Comparison of ENCODE assay signal across 1 cellular context in the genomic region with DNA sequence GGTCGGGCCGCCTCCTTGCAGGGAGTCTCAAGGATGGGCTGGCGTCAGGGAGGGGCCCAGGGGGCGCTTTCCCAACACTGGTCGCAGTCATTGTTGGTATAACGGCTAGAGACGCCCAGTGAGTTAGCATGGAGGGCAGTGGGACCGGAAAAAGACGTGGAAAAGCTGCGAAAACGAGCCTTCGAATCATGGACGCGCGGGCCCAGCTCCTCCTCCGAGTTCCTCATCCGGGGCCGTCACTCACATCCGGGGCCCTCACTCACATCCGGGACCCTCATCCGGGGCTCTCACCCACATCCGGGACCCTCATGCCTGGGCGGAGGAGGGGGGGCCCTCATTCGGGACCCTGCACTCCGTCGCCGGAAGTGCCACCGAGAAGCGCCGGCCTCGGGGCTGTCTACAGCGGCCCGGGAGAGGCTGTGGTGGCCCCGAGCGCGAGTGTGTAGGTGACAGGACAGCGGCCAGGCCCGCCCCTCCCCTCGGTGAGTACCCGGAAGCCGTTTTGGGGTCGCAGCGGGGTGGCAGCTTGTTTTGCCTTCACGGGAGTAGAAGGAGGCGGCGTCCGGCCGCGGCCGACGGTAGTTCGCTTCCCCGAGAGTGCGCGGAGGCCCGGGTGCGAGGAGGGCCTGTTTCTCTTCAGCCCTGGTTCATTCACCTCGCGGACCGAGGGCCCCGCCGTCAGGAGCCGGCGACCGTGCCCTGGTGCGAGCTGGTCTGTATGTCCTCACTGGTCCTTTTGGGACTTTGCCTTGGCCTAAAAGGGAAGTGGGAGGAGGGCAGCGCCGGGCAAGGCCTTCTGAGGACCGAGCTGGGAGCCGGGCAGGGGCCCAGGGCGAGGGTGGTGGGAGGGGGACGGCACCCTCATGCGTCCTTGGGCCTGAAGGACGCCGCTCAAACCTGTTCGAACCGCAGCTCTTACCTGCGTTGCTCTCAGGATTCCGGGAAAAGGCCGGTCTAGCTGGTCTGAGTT.
TF ChIP-seq lines count a peak whose summit lies in the region.

A gene with protein sequence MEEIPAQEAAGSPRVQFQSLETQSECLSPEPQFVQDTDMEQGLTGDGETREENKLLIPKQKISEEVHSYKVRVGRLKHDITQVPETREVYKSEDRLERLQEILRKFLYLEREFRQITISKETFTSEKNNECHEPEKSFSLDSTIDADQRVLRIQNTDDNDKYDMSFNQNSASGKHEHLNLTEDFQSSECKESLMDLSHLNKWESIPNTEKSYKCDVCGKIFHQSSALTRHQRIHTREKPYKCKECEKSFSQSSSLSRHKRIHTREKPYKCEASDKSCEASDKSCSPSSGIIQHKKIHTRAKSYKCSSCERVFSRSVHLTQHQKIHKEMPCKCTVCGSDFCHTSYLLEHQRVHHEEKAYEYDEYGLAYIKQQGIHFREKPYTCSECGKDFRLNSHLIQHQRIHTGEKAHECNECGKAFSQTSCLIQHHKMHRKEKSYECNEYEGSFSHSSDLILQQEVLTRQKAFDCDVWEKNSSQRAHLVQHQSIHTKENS (plus strand): TSS at position 337 of the 970 bp plus-strand sequence. CDS start 1,918 bp downstream, outside the sequence.

TF ChIP-seq in K562, 482 proteins besides CTCF, POLR2A, EP300 and RAD21 (continued from another document and continues in another):
- TF ChIP-seq, protein P1, sequence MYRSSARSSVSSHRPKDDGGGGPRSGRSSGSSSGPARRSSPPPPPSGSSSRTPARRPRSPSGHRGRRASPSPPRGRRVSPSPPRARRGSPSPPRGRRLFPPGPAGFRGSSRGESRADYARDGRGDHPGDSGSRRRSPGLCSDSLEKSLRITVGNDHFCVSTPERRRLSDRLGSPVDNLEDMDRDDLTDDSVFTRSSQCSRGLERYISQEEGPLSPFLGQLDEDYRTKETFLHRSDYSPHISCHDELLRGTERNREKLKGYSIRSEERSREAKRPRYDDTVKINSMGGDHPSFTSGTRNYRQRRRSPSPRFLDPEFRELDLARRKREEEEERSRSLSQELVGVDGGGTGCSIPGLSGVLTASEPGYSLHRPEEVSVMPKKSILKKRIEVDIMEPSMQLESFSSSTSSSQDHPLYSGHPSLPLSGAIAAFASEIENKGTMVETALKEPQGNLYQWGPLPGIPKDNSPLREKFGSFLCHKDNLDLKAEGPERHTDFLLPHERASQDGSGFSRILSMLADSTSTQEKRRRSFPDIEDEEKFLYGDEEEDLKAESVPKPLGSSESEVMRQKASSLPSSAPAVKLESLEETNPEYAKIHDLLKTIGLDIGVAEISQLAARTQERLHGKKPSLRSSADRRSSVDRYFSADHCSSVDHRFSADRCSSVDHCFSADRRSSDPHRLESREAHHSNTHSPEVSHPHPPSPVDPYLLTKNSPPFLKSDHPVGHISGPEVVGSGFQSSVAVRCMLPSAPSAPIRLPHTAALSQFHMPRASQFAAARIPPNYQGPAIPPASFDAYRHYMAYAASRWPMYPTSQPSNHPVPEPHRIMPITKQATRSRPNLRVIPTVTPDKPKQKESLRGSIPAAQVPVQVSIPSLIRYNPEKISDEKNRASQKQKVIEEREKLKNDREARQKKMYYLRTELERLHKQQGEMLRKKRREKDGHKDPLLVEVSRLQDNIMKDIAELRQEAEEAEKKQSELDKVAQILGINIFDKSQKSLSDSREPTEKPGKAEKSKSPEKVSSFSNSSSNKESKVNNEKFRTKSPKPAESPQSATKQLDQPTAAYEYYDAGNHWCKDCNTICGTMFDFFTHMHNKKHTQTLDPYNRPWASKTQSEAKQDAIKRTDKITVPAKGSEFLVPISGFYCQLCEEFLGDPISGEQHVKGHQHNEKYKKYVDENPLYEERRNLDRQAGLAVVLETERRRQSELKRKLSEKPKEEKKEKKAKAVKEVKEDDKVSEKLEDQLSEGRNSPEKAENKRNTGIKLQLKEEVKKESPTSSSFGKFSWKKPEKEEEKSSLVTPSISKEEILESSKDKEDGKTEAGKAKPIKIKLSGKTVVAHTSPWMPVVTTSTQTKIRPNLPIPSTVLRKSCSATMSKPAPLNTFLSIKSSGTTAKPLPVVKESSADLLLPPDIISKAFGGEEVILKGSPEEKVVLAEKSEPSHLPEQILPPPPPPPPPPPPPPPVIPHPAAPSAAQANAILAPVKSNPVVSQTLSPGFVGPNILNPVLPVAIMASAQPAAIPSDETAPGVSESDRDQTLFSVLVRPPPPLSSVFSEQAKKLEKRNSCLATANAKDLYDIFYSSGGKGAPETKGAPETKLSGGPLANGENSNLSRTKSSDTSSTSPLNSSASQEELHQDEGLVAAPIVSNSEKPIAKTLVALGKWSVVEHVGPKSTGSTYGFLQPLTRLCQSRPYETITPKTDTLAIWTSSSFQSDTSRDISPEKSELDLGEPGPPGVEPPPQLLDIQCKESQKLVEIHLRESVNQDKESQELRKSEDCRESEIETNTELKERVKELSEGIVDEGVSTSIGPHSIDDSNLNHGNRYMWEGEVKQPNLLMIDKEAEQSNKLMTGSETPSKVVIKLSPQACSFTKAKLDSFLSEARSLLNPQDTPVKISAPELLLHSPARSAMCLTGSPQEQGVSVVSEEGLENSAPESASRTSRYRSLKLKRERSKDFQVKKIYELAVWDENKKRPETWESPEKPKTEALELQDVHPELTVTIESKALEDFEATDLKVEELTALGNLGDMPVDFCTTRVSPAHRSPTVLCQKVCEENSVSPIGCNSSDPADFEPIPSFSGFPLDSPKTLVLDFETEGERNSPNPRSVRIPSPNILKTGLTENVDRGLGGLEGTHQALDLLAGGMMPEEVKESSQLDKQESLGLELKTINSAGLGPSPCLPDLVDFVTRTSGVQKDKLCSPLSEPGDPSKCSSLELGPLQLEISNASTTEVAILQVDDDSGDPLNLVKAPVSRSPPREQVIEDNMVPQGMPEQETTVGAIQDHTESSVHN (IDR thresholded peaks at IDR 0.05; ENCODE audit: borderline replicate concordance in 1 of 2, low read depth in 1 of 2): peak in 1 of 2 experiments; percentile 90; a peak in 1 of 4 replicates
- TF ChIP-seq STAT5B (CRISPR knock-in tag; IDR thresholded peaks at IDR 0.05) (no peak), CBX3 (IDR thresholded peaks at IDR 0.05; ENCODE audit: borderline replicate concordance in 1 of 2, low read length in 2 of 2) (0 out of 3 replicates have a peak, but pooled peaks of 1 of the 2 experiments have one; percentile 29), HNRNPL (IDR thresholded peaks at IDR 0.05; ENCODE audit: low read depth, low read length) (0 out of 2 replicates have a peak, but pooled peaks have one; percentile 56), HSF4 (CRISPR knock-in tag; IDR thresholded peaks at IDR 0.05; ENCODE audit: borderline replicate concordance) (no peak), GTF2F1 (IDR thresholded peaks at IDR 0.05; ENCODE audit: low read depth, low read length) (0 out of 2 replicates have a peak, but pooled peaks have one; percentile 22), POLR2H (tag; IDR thresholded peaks at IDR 0.05; ENCODE audit: low read depth) (peak; percentile 90), ZC3H8 (IDR thresholded peaks at IDR 0.05) (no peak), LCOR (CRISPR knock-in tag; IDR thresholded peaks at IDR 0.05) (peak; percentile 39), WHSC1 (IDR thresholded peaks at IDR 0.05; ENCODE audit: low read length) (no peak), GABPA (tag; conservative IDR thresholded peaks at IDR 0.05; ENCODE audit: low read depth) (peak; percentile 95), L3MBTL2 (IDR thresholded peaks at IDR 0.05) (peak; percentile 94), ARHGAP35 (IDR thresholded peaks at IDR 0.05; ENCODE audit: partially characterized antibody) (no peak), ZNF165 (CRISPR knock-in tag; IDR thresholded peaks at IDR 0.05; ENCODE audit: borderline replicate concordance) (no peak), RBFOX2 (IDR thresholded peaks at IDR 0.05; ENCODE audit: low read depth, low read length) (peak; percentile 99), CAMTA2 (CRISPR knock-in tag; conservative IDR thresholded peaks at IDR 0.05) (0 out of 2 replicates have a peak, but pooled peaks have one; percentile 23), RB1 (IDR thresholded peaks at IDR 0.05; ENCODE audit: low read depth) (peak; percentile 41), NCOA6 (IDR thresholded peaks at IDR 0.05) (peak; percentile 81)
- TF ChIP-seq, protein P2, sequence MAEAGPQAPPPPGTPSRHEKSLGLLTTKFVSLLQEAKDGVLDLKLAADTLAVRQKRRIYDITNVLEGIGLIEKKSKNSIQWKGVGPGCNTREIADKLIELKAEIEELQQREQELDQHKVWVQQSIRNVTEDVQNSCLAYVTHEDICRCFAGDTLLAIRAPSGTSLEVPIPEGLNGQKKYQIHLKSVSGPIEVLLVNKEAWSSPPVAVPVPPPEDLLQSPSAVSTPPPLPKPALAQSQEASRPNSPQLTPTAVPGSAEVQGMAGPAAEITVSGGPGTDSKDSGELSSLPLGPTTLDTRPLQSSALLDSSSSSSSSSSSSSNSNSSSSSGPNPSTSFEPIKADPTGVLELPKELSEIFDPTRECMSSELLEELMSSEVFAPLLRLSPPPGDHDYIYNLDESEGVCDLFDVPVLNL (CRISPR knock-in tag; IDR thresholded peaks at IDR 0.05; ENCODE audit: low read depth): no peak; the same call in 1 of the 2 replicates
- TF ChIP-seq, protein P3, sequence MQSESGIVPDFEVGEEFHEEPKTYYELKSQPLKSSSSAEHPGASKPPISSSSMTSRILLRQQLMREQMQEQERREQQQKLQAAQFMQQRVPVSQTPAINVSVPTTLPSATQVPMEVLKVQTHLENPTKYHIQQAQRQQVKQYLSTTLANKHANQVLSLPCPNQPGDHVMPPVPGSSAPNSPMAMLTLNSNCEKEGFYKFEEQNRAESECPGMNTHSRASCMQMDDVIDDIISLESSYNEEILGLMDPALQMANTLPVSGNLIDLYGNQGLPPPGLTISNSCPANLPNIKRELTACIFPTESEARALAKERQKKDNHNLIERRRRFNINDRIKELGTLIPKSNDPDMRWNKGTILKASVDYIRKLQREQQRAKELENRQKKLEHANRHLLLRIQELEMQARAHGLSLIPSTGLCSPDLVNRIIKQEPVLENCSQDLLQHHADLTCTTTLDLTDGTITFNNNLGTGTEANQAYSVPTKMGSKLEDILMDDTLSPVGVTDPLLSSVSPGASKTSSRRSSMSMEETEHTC (IDR thresholded peaks at IDR 0.05): peak; percentile 18; the same call in 1 of the 2 replicates
- TF ChIP-seq, protein P4, sequence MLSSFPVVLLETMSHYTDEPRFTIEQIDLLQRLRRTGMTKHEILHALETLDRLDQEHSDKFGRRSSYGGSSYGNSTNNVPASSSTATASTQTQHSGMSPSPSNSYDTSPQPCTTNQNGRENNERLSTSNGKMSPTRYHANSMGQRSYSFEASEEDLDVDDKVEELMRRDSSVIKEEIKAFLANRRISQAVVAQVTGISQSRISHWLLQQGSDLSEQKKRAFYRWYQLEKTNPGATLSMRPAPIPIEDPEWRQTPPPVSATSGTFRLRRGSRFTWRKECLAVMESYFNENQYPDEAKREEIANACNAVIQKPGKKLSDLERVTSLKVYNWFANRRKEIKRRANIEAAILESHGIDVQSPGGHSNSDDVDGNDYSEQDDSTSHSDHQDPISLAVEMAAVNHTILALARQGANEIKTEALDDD (IDR thresholded peaks at IDR 0.05): no peak
- TF ChIP-seq, protein P5, sequence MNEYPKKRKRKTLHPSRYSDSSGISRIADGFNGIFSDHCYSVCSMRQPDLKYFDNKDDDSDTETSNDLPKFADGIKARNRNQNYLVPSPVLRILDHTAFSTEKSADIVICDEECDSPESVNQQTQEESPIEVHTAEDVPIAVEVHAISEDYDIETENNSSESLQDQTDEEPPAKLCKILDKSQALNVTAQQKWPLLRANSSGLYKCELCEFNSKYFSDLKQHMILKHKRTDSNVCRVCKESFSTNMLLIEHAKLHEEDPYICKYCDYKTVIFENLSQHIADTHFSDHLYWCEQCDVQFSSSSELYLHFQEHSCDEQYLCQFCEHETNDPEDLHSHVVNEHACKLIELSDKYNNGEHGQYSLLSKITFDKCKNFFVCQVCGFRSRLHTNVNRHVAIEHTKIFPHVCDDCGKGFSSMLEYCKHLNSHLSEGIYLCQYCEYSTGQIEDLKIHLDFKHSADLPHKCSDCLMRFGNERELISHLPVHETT (CRISPR knock-in tag; conservative IDR thresholded peaks at IDR 0.05 in 1 of 2, IDR thresholded peaks at IDR 0.05 in 1 of 2): peak in 1 of 2 experiments; percentile 92; a peak in 2 of 4 replicates
- TF ChIP-seq, protein P6, sequence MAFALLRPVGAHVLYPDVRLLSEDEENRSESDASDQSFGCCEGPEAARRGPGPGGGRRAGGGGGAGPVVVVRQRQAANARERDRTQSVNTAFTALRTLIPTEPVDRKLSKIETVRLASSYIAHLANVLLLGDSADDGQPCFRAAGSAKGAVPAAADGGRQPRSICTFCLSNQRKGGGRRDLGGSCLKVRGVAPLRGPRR (CRISPR knock-in tag; IDR thresholded peaks at IDR 0.05): no peak
- TF ChIP-seq, protein P7, sequence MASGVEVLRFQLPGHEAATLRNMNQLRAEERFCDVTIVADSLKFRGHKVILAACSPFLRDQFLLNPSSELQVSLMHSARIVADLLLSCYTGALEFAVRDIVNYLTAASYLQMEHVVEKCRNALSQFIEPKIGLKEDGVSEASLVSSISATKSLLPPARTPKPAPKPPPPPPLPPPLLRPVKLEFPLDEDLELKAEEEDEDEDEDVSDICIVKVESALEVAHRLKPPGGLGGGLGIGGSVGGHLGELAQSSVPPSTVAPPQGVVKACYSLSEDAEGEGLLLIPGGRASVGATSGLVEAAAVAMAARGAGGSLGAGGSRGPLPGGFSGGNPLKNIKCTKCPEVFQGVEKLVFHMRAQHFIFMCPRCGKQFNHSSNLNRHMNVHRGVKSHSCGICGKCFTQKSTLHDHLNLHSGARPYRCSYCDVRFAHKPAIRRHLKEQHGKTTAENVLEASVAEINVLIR (CRISPR knock-in tag; IDR thresholded peaks at IDR 0.05): no peak
- TF ChIP-seq, protein P8, sequence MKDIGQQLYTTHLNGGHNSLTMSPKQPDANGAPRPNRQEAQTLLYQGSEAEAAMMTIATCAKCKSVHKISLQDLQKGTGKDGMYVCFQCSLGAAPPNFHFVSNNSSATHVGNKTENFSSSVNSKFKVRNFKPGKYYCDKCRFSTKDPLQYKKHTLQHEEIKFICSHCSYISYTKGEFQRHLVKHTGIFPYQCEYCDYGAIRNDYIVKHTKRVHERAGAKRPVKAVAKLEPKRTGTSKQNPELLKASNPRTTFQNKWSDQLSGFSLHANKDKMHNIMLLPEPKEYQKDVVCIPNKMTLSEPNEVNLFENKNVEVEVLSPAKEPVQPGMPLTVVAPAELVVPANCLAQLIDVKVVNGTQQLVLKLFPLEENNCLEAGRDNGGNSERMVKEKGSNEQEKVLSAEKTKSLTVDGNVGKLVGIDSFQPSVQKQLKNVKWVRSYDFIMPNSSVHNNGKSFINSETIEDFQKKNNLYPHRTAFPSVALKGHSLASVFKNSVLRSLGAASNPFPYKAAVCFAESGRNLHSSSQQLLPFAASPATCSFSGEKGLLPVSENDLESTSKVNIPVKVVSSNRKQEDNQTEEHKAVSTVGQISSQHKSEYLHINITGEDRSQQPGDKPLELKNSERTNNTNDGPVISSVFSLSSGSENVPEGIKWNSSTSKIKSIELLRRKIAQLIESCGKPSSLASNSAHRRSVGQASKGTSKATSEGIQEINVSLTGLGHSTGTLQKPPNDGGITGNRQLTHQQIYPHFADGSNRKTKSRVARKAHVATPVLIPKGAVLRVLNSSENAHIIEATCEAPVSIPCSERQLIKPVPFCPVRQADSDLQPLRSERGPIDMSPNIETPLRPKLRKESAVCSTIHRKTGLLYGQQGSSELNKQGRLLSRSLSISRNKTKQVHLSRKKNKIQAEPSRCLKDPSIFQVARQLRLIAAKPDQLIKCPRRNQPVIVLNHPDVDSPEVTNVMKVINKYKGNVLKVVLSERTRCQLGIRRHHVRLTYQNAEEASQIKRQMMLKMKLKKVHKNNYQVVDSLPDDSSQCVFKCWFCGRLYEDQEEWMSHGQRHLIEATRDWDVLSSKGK (CRISPR knock-in tag; IDR thresholded peaks at IDR 0.05): no peak
